Comparison of ENCODE assay signal across 8 cellular contexts in the genomic region with DNA sequence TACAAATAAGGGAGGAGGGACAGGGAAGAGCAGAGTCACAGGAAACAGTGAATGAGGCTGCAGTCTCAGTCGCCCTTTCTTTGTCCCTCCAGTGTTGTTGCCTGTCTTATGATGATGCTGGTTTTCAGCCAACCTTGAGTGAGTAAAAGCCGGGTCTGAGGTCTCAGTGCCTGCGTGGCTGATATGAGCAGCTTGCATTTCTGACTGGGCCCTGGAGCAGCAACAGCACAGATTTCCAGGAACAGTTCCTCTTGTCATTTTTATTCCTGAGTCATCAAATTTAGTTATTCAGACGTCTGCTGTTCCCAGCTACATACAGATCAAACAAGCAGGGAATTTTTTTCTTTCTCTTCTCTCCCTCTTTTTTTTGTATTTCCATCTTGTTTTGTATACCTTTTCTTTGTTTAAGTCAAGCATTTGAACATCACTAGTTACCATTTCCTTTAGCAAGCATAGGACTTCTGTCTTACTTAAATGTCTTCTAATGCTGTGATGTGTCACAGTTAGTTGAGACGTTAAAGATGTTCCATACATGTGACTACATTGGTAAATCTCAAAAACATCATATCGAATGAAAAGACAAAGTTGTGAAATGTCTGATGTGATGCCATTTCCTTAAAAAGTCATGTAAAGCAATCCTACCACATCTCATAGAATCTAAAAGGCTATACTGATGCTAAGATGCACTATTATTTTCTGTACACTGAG. TPM values are rescaled to one million over a fixed set of nuclear protein-coding genes. Genes with fewer than 3 reads are reported as not detected.
A peak's percentile ranks its signal among the peaks of the same experiment; 100 is the strongest.
DNase-seq lines count a peak whose midpoint lies in the region; ATAC-seq lines count a peak whose summit lies in the region.

No MANE protein-coding gene starts in this region.

- no peaks in the 10 kb centered on the region for H3K27me3 Mint-ChIP-seq in activated naive CD4-positive, alpha-beta T cell treated with anti-CD3 and anti-CD28 coated beads, Interleukin-2, amount 50 U/mL, for 24 hours

- no peaks in the 10 kb centered on the region for H3K9me3 Mint-ChIP-seq in activated naive CD4-positive, alpha-beta T cell treated with anti-CD3 and anti-CD28 coated beads, Interleukin-2, amount 50 U/mL, for 24 hours

- peaks cover 46% of the 10 kb centered on the region for H3K4me1 Mint-ChIP-seq in activated naive CD4-positive, alpha-beta T cell treated with anti-CD3 and anti-CD28 coated beads, Interleukin-2, amount 50 U/mL, for 24 hours

- peaks cover 11% of the 10 kb centered on the region for H3K36me3 Mint-ChIP-seq in activated naive CD4-positive, alpha-beta T cell treated with anti-CD3 and anti-CD28 coated beads, Interleukin-2, amount 50 U/mL, for 24 hours

- H3K4me3 Mint-ChIP-seq in activated naive CD4-positive, alpha-beta T cell treated with anti-CD3 and anti-CD28 coated beads, Interleukin-2, amount 50 U/mL, for 24 hours, result peak overlapping the region; percentile 69

- H3K27ac Mint-ChIP-seq in activated naive CD4-positive, alpha-beta T cell treated with anti-CD3 and anti-CD28 coated beads, Interleukin-2, amount 50 U/mL, for 24 hours, result peak overlapping the region; percentile 97

- peak; percentile 39 for DNase-seq in Ammon's horn (ENCODE audit: low spot score)
- peak; percentile 53 for DNase-seq in LHCN-M2 (ENCODE audit: low read depth)
- DNase-seq in iris pigment epithelial cell (ENCODE audit: low read depth), result peak; percentile 87
- DNase-seq in stimulated activated CD4-positive, alpha-beta T cell treated with anti-CD3 and anti-CD28 coated beads, Interleukin-4, amount 100 ng/mL, for 24 hours, result peak; percentile 27
- no peak for DNase-seq in NCI-H524 treated with DMSO at 0.1 percent for 48 hours (lab: John Stamatoyannopoulos, UW)
- no peak for DNase-seq in NCI-H748 treated with DMSO at 0.1 percent for 48 hours (lab: John Stamatoyannopoulos, UW)

- no peak for ATAC-seq in HG03108 (IDR thresholded peaks at IDR 0.05; ENCODE audit: unreplicated experiment)

RNA-seq across cellular contexts. Expression of gene SLC16A10, which starts 26.6 kb away (rescaled TPM):
- total RNA-seq in LHCN-M2 (2014; rRNA removed), result under 0.01 and 0.63 TPM in 2 replicates
- not detected for polyA plus RNA-seq in LHCN-M2 (2012)

Comparison
In these comparisons a context has a peak if more than half of its experiments do, and no peak if none do; other contexts are left out.
1. DNase-seq: peak in Ammon's horn (single experiment), LHCN-M2 (single experiment), iris pigment epithelial cell (single experiment) and stimulated activated CD4-positive, alpha-beta T cell treated with anti-CD3 and anti-CD28 coated beads, Interleukin-4, amount 100 ng/mL, for 24 hours (single experiment); none in NCI-H524 treated with DMSO at 0.1 percent for 48 hours (single experiment) and NCI-H748 treated with DMSO at 0.1 percent for 48 hours (single experiment).